14 cellular contexts compared by ENCODE assay signal in genomic region chr19:10724573-10725071, GRCh38. TPM values are rescaled to one million over a fixed set of nuclear protein-coding genes. Genes with fewer than 3 reads are reported as not detected.
DNase-seq lines count a peak whose midpoint lies in the region; ATAC-seq and TF ChIP-seq lines count a peak whose summit lies in the region.
"Had no signal": no experiment of that assay in that cellular context is flagged by ENCODE, and none has a peak within 500 bp of the region (broad histone marks: within the 10 kb centered on the region; RNA-seq: fewer than 3 reads in every experiment).

No MANE protein-coding gene starts in this region.

- intact Hi-C loops in A673 (cut with micrococcal nuclease; ENCODE audit: unreplicated experiment) (no loop called here), colonic mucosa (cut with DNase I) (no loop called here)

- peaks cover 14% of the 10 kb centered on the region for H3K4me1 ChIP-seq in A673 (ENCODE audit: insufficient read depth, low read length, poor library complexity, severe bottlenecking)
- H3K4me1 ChIP-seq in colonic mucosa, result peaks cover 19% of the 10 kb centered on the region

- H3K4me3 ChIP-seq in A673 (ENCODE audit: low read depth, low read length, poor library complexity, severe bottlenecking) (no peak overlapping the region), colonic mucosa (no peak overlapping the region)

- no TSS peak for BruUV-seq in A673 (replicated peaks; lab: Mats Ljungman, UMichigan)

- no peak overlapping the region for H3K4me3 Mint-ChIP-seq in central memory CD8-positive, alpha-beta T cell

- no peaks in the 10 kb centered on the region for H3K27me3 ChIP-seq in A673 (replicated peaks; ENCODE audit: insufficient read depth, low read depth, low read length, poor library complexity)
- no peaks in the 10 kb centered on the region for H3K27me3 ChIP-seq in colonic mucosa

- H3K27ac Mint-ChIP-seq in central memory CD8-positive, alpha-beta T cell (ENCODE audit: low read depth), result peak overlapping the region; percentile 51
- H3K27ac Mint-ChIP-seq: activated T-helper 2 cell treated with anti-CD3 and anti-CD28 coated beads, Interferon-gamma antibody, Interleukin-2, Interleukin-4, amounts not matched to agents 10 μg/mL and 5 μg/mL and 100 μg/mL, durations not matched to agents 14 hours and 24 hours and 36 hours had no signal

- H3K27ac ChIP-seq in A673 (ENCODE audit: low read depth, low read length, poor library complexity, severe bottlenecking) (peak overlapping the region; percentile 54), colonic mucosa (no peak overlapping the region)

- TF ChIP-seq CTCF in A673 (conservative IDR thresholded peaks at IDR 0.05; ENCODE audit: low read depth, low read length) (no peak), colonic mucosa (IDR thresholded peaks at IDR 0.05) (no peak)

- H3K36me3 ChIP-seq in A673 (ENCODE audit: insufficient read depth, low read length, poor library complexity, severe bottlenecking) (no peaks in the 10 kb centered on the region), colonic mucosa (no peaks in the 10 kb centered on the region)

- no peaks in the 10 kb centered on the region for H3K9me3 Mint-ChIP-seq in central memory CD8-positive, alpha-beta T cell
- H3K9me3 Mint-ChIP-seq: activated T-helper 2 cell treated with anti-CD3 and anti-CD28 coated beads, Interferon-gamma antibody, Interleukin-2, Interleukin-4, amounts not matched to agents 10 μg/mL and 5 μg/mL and 100 μg/mL, durations not matched to agents 14 hours and 24 hours and 36 hours; CD4-positive, CD25-positive, alpha-beta regulatory T cell had no signal

- peak overlapping the region in 1 of 2 donors; percentile 12 for H3K9ac ChIP-seq in colonic mucosa (ENCODE audit: low read depth in 2 of 2, low read length in 2 of 2)

- H3K4me1 Mint-ChIP-seq in central memory CD8-positive, alpha-beta T cell, result peaks cover 55% of the 10 kb centered on the region

- H3K9me3 ChIP-seq in A673 (ENCODE audit: low read depth, low read length, poor library complexity, severe bottlenecking) (no peaks in the 10 kb centered on the region), colonic mucosa (no peaks in the 10 kb centered on the region)

- H3K27me3 Mint-ChIP-seq in central memory CD8-positive, alpha-beta T cell, result no peaks in the 10 kb centered on the region
- H3K27me3 Mint-ChIP-seq: CD4-positive, CD25-positive, alpha-beta regulatory T cell had no signal

- no peak for ATAC-seq in central memory CD8-positive, alpha-beta T cell (replicated peaks; ENCODE audit: extremely low read depth, poor library complexity, severe bottlenecking)
- no peak for ATAC-seq in HG03521 (IDR thresholded peaks at IDR 0.05; ENCODE audit: unreplicated experiment)

- POLR2A ChIA-PET in A673 (lab: Charles Lee; ENCODE audit: low non-redundant PET), result no interaction called here

- CTCF ChIA-PET in A673 (lab: Charles Lee), result no interaction called here

- peaks cover 28% of the 10 kb centered on the region for H3K36me3 Mint-ChIP-seq in central memory CD8-positive, alpha-beta T cell (ENCODE audit: insufficient read depth)

- DNase-seq in A673 (ENCODE audit: low spot score) (peak; percentile 69), EH (ENCODE audit: low read depth) (peak; percentile 69), myocyte (ENCODE audit: low read depth) (peak; percentile 13), colonic mucosa (no peak), ureter (ENCODE audit: low spot score) (no peak)
- DNase-seq in central memory CD8-positive, alpha-beta T cell (ENCODE audit: low spot score in 2 of 2), result no peak
- no peak for DNase-seq in activated effector memory CD4-positive, alpha-beta T cell treated with Interleukin-2 at 50 U/mL for 16 hours
- DNase-seq: activated CD4-positive, alpha-beta T cell treated with anti-CD3 and anti-CD28 coated beads for 48 hours; CD4-positive, CD25-positive, alpha-beta regulatory T cell; kidney; NCI-H2107; OCI-M1 had no signal

RNA-seq across cellular contexts. Expression of gene DNM2, which starts 6.7 kb away (rescaled TPM):
- total RNA-seq in A673 (2021), result 143 and 155 TPM in 2 replicates
- 64.8 and 71.8 TPM in 2 replicates for total RNA-seq in myocyte
- polyA plus RNA-seq in myocyte (2012), result 105 TPM
- total RNA-seq in colonic mucosa, result 100 to 1,000 TPM; 450 to 461 TPM
- 352 TPM for total RNA-seq in ureter

RNA-seq across cellular contexts. Expression of gene QTRT1, which starts 23.4 kb away (rescaled TPM):
- total RNA-seq in A673 (2021) (82.4 and 89.6 TPM in 2 replicates), myocyte (40.5 and 43.1 TPM in 2 replicates), colonic mucosa (10 to 100 TPM; 74.9 to 94.1 TPM), ureter (64.2 TPM)
- 69.1 TPM for polyA plus RNA-seq in myocyte (2012)

Comparison
In these comparisons a context has a peak if more than half of its experiments do, and no peak if none do; other contexts are left out.
1. DNase-seq: peak in A673 (single experiment), EH (single experiment) and myocyte (single experiment); none in central memory CD8-positive, alpha-beta T cell (0 of 2), activated effector memory CD4-positive, alpha-beta T cell treated with Interleukin-2 at 50 U/mL for 16 hours (single experiment), colonic mucosa (single experiment) and ureter (single experiment).